Comparison of ENCODE assay signal across 8 cellular contexts in genomic region chr1:25117233-25117823, GRCh38.
A peak's percentile ranks its signal among the peaks of the same experiment; 100 is the strongest.
DNase-seq lines count a peak whose midpoint lies in the region; ATAC-seq lines count a peak whose summit lies in the region.

No MANE protein-coding gene starts in this region.

- no peak overlapping the region for H3K4me3 Mint-ChIP-seq in immature natural killer cell

- no peak overlapping the region for H4K8ac ChIP-seq in mesendoderm (ENCODE audit: low read depth, low read length)

- H3K4me1 Mint-ChIP-seq in immature natural killer cell = peaks cover 10 to 18% of the 10 kb centered on the region in 2 donors

- no peaks in the 10 kb centered on the region for H3K9me3 Mint-ChIP-seq in immature natural killer cell

- no peak overlapping the region for H3K4me3 ChIP-seq in mesendoderm (ENCODE audit: low read length)

- H4K5ac ChIP-seq in mesendoderm (ENCODE audit: low read length) = no peak overlapping the region

- H3K27me3 ChIP-seq in mesendoderm (ENCODE audit: insufficient read depth, low read length, poor library complexity) = no peaks in the 10 kb centered on the region

- H3K27ac Mint-ChIP-seq in immature natural killer cell = no peak overlapping the region

- H3K56ac ChIP-seq in mesendoderm (ENCODE audit: low read length) = no peak overlapping the region

- no peaks in the 10 kb centered on the region for H3K79me1 ChIP-seq in mesendoderm (ENCODE audit: low read length)

- H3K79me2 ChIP-seq in mesendoderm (ENCODE audit: control insufficient read depth, insufficient read depth, low read length) = no peaks in the 10 kb centered on the region

- no peak for ATAC-seq in HG03159 (IDR thresholded peaks at IDR 0.05; ENCODE audit: unreplicated experiment)

- peaks cover 0 to 3% (median 0%) of the 10 kb centered on the region in 3 donors for H3K36me3 Mint-ChIP-seq in immature natural killer cell

- H2AK5ac ChIP-seq in mesendoderm (ENCODE audit: low read length) = no peak overlapping the region

- no peak overlapping the region for H3K27ac ChIP-seq in mesendoderm (ENCODE audit: low read depth, low read length)

- no peak overlapping the region for H2BK15ac ChIP-seq in mesendoderm (replicated peaks; ENCODE audit: low read depth)

- no peak overlapping the region for H3K4me2 ChIP-seq in mesendoderm (ENCODE audit: low read length)

- H2BK5ac ChIP-seq in mesendoderm (ENCODE audit: low read length) = no peak overlapping the region

- DNase-seq in NCI-H1092 treated with DMSO at 0.1 percent for 48 hours (lab: John Stamatoyannopoulos, UW) (peak; percentile 12), NCI-H1092 (lab: John Stamatoyannopoulos, UW) (no peak), HuH-7 (ENCODE audit: low spot score) (peak; percentile 56), mesendoderm (peak; percentile 83), posterior cingulate gyrus (no peak), immature natural killer cell (no peak)
- DNase-seq in activated naive CD4-positive, alpha-beta T cell treated with anti-CD3 and anti-CD28 coated beads, Interleukin-2, amount 50 U/mL, for 16 hours = peak; percentile 24

- no peak overlapping the region for H3K23ac ChIP-seq in mesendoderm (ENCODE audit: low read length)

- WGBS in mesendoderm (ENCODE audit: extremely low coverage, insufficient coverage, low lambda C conversion rate) = no CpG with 5 or more reads among the region's 7 CpGs

- no peak overlapping the region for H3K18ac ChIP-seq in mesendoderm (ENCODE audit: low read length)

- no peaks in the 10 kb centered on the region for H3K36me3 ChIP-seq in mesendoderm (ENCODE audit: control insufficient read depth, insufficient read depth, low read length)

- H2BK120ac ChIP-seq in mesendoderm (ENCODE audit: low read depth, low read length) = no peak overlapping the region

- H3K27me3 Mint-ChIP-seq in immature natural killer cell (ENCODE audit: low read depth in 3 of 3) = peaks cover 5 to 13% (median 8%) of the 10 kb centered on the region in 3 donors

- H3K4me1 ChIP-seq in mesendoderm (ENCODE audit: control insufficient read depth, low read depth, low read length) = no peaks in the 10 kb centered on the region

- intact Hi-C loops in posterior cingulate gyrus (cut with DNase I) = no loop called here

- no peak overlapping the region for H3K4ac ChIP-seq in mesendoderm (ENCODE audit: low read depth, low read length)

- H3K9ac ChIP-seq in mesendoderm (ENCODE audit: low read length) = no peak overlapping the region

Comparison
In these comparisons a context has a peak if more than half of its experiments do, and no peak if none do; other contexts are left out.
1. DNase-seq: peak in NCI-H1092 treated with DMSO at 0.1 percent for 48 hours (single experiment), HuH-7 (single experiment), activated naive CD4-positive, alpha-beta T cell treated with anti-CD3 and anti-CD28 coated beads, Interleukin-2, amount 50 U/mL, for 16 hours (single experiment) and mesendoderm (single experiment); none in NCI-H1092 (single experiment), posterior cingulate gyrus (0 of 10) and immature natural killer cell (0 of 3).